Comparison of ENCODE assay signal across 22 cellular contexts in the genomic region with DNA sequence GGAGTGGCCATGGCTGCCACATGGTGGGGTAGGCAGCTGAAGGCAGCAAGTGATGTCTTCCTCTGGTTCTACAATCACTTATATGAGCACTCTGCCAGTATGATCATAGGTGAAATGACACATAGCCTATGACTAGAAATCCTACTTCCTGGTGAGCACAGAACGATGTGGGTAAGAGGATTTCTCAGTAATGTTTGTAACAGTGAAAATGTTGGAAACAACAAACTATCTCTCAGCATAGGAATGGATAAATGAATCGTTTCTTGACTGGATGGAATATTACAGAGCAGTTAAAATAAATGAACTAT.
DNase-seq lines count a peak whose midpoint lies in the region; ATAC-seq and TF ChIP-seq lines count a peak whose summit lies in the region.
"Had no signal": no experiment of that assay in that cellular context is flagged by ENCODE, and none has a peak within 500 bp of the region (broad histone marks: within the 10 kb centered on the region; RNA-seq: fewer than 3 reads in every experiment).

No MANE protein-coding gene starts in this region.

- H3K27ac ChIP-seq in A673 (ENCODE audit: low read depth, low read length, poor library complexity, severe bottlenecking) (peak overlapping the region; percentile 21), foreskin keratinocyte (no peak overlapping the region), adrenal gland (no peak overlapping the region), heart left ventricle (no peak overlapping the region)
- H3K27ac ChIP-seq: BLaER1 treated with 17β-estradiol and CSF1 and Interleukin-3, amounts not matched to agents 10 nM and 100 nM; SJCRH30; skin epidermis had no signal

- no peaks in the 10 kb centered on the region for H3K36me3 Mint-ChIP-seq in activated T-helper 17 cell treated with anti-CD3 and anti-CD28 coated beads, Interleukin-2, amount 50 U/mL, for 72 hours (ENCODE audit: low read depth)

- DNase-seq in A673 (ENCODE audit: low spot score) (no peak), HCEC 1CT (peak; percentile 59), foreskin keratinocyte (peak in 1 of 2 donors; percentile 65), adrenal gland (no peak), heart left ventricle (no peak)
- DNase-seq: activated naive CD4-positive, alpha-beta T cell; activated T-cell treated with anti-CD3 and anti-CD28 coated beads, Interleukin-2, amount 50 U/mL, for 24 hours; anterior cingulate cortex; Caco-2; central memory CD4-positive, alpha-beta T cell; heart right ventricle; mesendoderm; NCI-H2081; stimulated activated CD4-positive, alpha-beta T cell treated with anti-CD3 and anti-CD28 coated beads, Interleukin-2, amount 100 ng/mL, for 24 hours; T-helper 1 cell had no signal

- H3K27me3 ChIP-seq in A673 (replicated peaks; ENCODE audit: insufficient read depth, low read depth, low read length, poor library complexity) (no peaks in the 10 kb centered on the region), foreskin keratinocyte (no peaks in the 10 kb centered on the region), adrenal gland (no peaks in the 10 kb centered on the region), heart left ventricle (peaks cover 0 to 21% (median 0%) of the 10 kb centered on the region in 9 donors)
- H3K27me3 ChIP-seq: SJCRH30 had no signal

- no peak overlapping the region for H3K27ac Mint-ChIP-seq in activated T-helper 17 cell treated with anti-CD3 and anti-CD28 coated beads, Interleukin-2, amount 50 U/mL, for 72 hours
- H3K27ac Mint-ChIP-seq: activated T-cell treated with anti-CD3 and anti-CD28 coated beads, Interleukin-2, amount 50 U/mL, for 24 hours had no signal

- H3K4me1 Mint-ChIP-seq in activated T-helper 17 cell treated with anti-CD3 and anti-CD28 coated beads, Interleukin-2, amount 50 U/mL, for 72 hours, result no peaks in the 10 kb centered on the region

- no peak for TF ChIP-seq CTCF in A673 (conservative IDR thresholded peaks at IDR 0.05; ENCODE audit: low read depth, low read length)
- no peak for TF ChIP-seq CTCF in foreskin keratinocyte (conservative IDR thresholded peaks at IDR 0.05)
- no peak for TF ChIP-seq CTCF in adrenal gland (IDR thresholded peaks at IDR 0.05)
- no peak for TF ChIP-seq CTCF in heart left ventricle (IDR thresholded peaks at IDR 0.05)

- H3K9me3 ChIP-seq in A673 (ENCODE audit: low read depth, low read length, poor library complexity, severe bottlenecking) (no peaks in the 10 kb centered on the region), adrenal gland (replicated peaks in 1 of 3) (no peaks in the 10 kb centered on the region), heart left ventricle (peaks cover 0 to 6% (median 0%) of the 10 kb centered on the region in 12 donors)
- H3K9me3 ChIP-seq: Caco-2, heart right ventricle, SJCRH30 had no signal

- no peak overlapping the region for H3K4me3 Mint-ChIP-seq in activated T-helper 17 cell treated with anti-CD3 and anti-CD28 coated beads, Interleukin-2, amount 50 U/mL, for 72 hours
- H3K4me3 Mint-ChIP-seq: activated T-cell treated with anti-CD3 and anti-CD28 coated beads, Interleukin-2, amount 50 U/mL, for 24 hours had no signal

- H3K36me3 ChIP-seq in A673 (ENCODE audit: insufficient read depth, low read length, poor library complexity, severe bottlenecking) (no peaks in the 10 kb centered on the region), adrenal gland (replicated peaks in 1 of 2) (no peaks in the 10 kb centered on the region), heart left ventricle (no peaks in the 10 kb centered on the region)
- H3K36me3 ChIP-seq: BLaER1 treated with 17β-estradiol and CSF1 and Interleukin-3, amounts not matched to agents 10 nM and 100 nM; heart right ventricle; SJCRH30 had no signal

- no TSS peak for BruUV-seq in A673 (replicated peaks; lab: Mats Ljungman, UMichigan)

- 58 to 72% (median 61%) methylated on average over 2 of the region's 2 CpGs for WGBS in adrenal gland, 4 donors
- WGBS in heart left ventricle, 4 donors, result 71 to 77% (median 71%) methylated on average over 2 of the region's 2 CpGs

- no peak overlapping the region for H3K4me3 ChIP-seq in A673 (ENCODE audit: low read depth, low read length, poor library complexity, severe bottlenecking)
- no peak overlapping the region for H3K4me3 ChIP-seq in adrenal gland
- H3K4me3 ChIP-seq in heart left ventricle, result no peak overlapping the region
- H3K4me3 ChIP-seq: BLaER1 treated with 17β-estradiol and CSF1 and Interleukin-3, amounts not matched to agents 10 nM and 100 nM; heart right ventricle; SJCRH30; skin epidermis had no signal

- H3K27me3 Mint-ChIP-seq in activated T-helper 17 cell treated with anti-CD3 and anti-CD28 coated beads, Interleukin-2, amount 50 U/mL, for 72 hours, result peaks cover 39% of the 10 kb centered on the region

- POLR2A ChIA-PET in A673 (lab: Charles Lee; ENCODE audit: low non-redundant PET), result no interaction called here

- peaks cover 35% of the 10 kb centered on the region for H3K4me1 ChIP-seq in A673 (ENCODE audit: insufficient read depth, low read length, poor library complexity, severe bottlenecking)
- H3K4me1 ChIP-seq in foreskin keratinocyte, result peaks cover 10% of the 10 kb centered on the region
- no peaks in the 10 kb centered on the region for H3K4me1 ChIP-seq in adrenal gland (replicated peaks in 1 of 2)
- H3K4me1 ChIP-seq in heart left ventricle, result peaks cover 0 to 33% (median 0%) of the 10 kb centered on the region in 12 donors
- H3K4me1 ChIP-seq: Caco-2, SJCRH30 had no signal

- CTCF ChIA-PET in A673 (lab: Charles Lee), result no interaction called here

- no peaks in the 10 kb centered on the region for H3K9me3 Mint-ChIP-seq in activated T-helper 17 cell treated with anti-CD3 and anti-CD28 coated beads, Interleukin-2, amount 50 U/mL, for 72 hours
- H3K9me3 Mint-ChIP-seq: activated T-cell treated with anti-CD3 and anti-CD28 coated beads, Interleukin-2, amount 50 U/mL, for 24 hours had no signal

- intact Hi-C loops in A673 (cut with micrococcal nuclease; ENCODE audit: unreplicated experiment) (no loop called here), adrenal gland (cut with DNase I) (no loop called here), heart left ventricle (cut with DNase I) (no loop called here)

- TF ChIP-seq POLR2A in adrenal gland (IDR thresholded peaks at IDR 0.05) (no peak), heart left ventricle (IDR thresholded peaks at IDR 0.05) (no peak)

- ATAC-seq in activated T-helper 17 cell treated with anti-CD3 and anti-CD28 coated beads, Interleukin-2, amount 50 U/mL, for 72 hours (replicated peaks), result peak; percentile 65
- ATAC-seq in foreskin keratinocyte (peak; percentile 83), HG02571 (IDR thresholded peaks at IDR 0.05; ENCODE audit: unreplicated experiment) (no peak), heart left ventricle (no peak), GM18861 (IDR thresholded peaks at IDR 0.05; ENCODE audit: unreplicated experiment) (no peak)
- ATAC-seq: HCT116, heart right ventricle had no signal

Comparison
In these comparisons a context has a peak if more than half of its experiments do, and no peak if none do; other contexts are left out.
1. ATAC-seq: peak in activated T-helper 17 cell treated with anti-CD3 and anti-CD28 coated beads, Interleukin-2, amount 50 U/mL, for 72 hours (single experiment) and foreskin keratinocyte (single experiment); none in HG02571 (single experiment), heart left ventricle (0 of 4) and GM18861 (single experiment).